In genomic region chr15:101295607-101296225, GRCh38 we compare ENCODE assay signal across 8 cellular contexts. TPM values are rescaled to one million over a fixed set of nuclear protein-coding genes. Genes with fewer than 3 reads are reported as not detected.
A peak's percentile ranks its signal among the peaks of the same experiment; 100 is the strongest.
DNase-seq lines count a peak whose midpoint lies in the region; ATAC-seq and TF ChIP-seq lines count a peak whose summit lies in the region.

No MANE protein-coding gene starts in this region.

- POLR2A ChIA-PET in activated CD4-positive, alpha-beta T cell treated with anti-CD3 and anti-CD28 coated beads, Interleukin-2, amount 10 ng/mL, durations not matched to agents 7 days and 5 days (lab: Charles Lee): interaction anchor here (0.6 to 0.9 kb wide), 2 partner anchors 25 to 47 kb away, joined by 4 to 5 read pairs; no protein-coding TSS in a partner anchor
- POLR2A ChIA-PET in activated CD4-positive, alpha-beta memory T cell treated with anti-CD3 and anti-CD28 coated beads for 36 hours (lab: Charles Lee): interaction anchor here (0.8 to 2.8 kb wide), 9 partner anchors 10 to 428 kb away, joined by 4 to 12 read pairs (median 5); partner anchors contain the start of genes CHSY1, TARS3 and TM2D3

- H3K27ac Mint-ChIP-seq in activated CD4-positive, alpha-beta T cell treated with anti-CD3 and anti-CD28 coated beads, Interleukin-2, amount 10 ng/mL, durations not matched to agents 7 days and 5 days: peak overlapping the region; percentile 95
- H3K27ac Mint-ChIP-seq in activated CD4-positive, alpha-beta memory T cell treated with anti-CD3 and anti-CD28 coated beads for 36 hours: peak overlapping the region; percentile 98

- H3K36me3 ChIP-seq in right atrium auricular region: no peaks in the 10 kb centered on the region

- TF ChIP-seq CTCF in right atrium auricular region (IDR thresholded peaks at IDR 0.05): no peak

- DNase-seq in activated CD4-positive, alpha-beta T cell treated with anti-CD3 and anti-CD28 coated beads, Interleukin-2, amount 10 ng/mL, durations not matched to agents 7 days and 5 days: no peak
- DNase-seq in activated CD4-positive, alpha-beta T cell treated with anti-CD3 and anti-CD28 coated beads for 1 hour: no peak
- no peak for DNase-seq in activated CD4-positive, alpha-beta memory T cell treated with anti-CD3 and anti-CD28 coated beads for 36 hours
- no peak for DNase-seq in right atrium auricular region (ENCODE audit: low spot score)
- DNase-seq in sciatic nerve (ENCODE audit: low spot score): peak; percentile 43

- CTCF ChIA-PET in activated CD4-positive, alpha-beta T cell treated with anti-CD3 and anti-CD28 coated beads, Interleukin-2, amount 10 ng/mL, durations not matched to agents 7 days and 5 days (lab: Charles Lee): interaction anchor here (1.0 to 4.9 kb wide), 8 partner anchors 9 to 345 kb away, joined by 3 to 23 read pairs (median 3); no protein-coding TSS in a partner anchor
- CTCF ChIA-PET in activated CD4-positive, alpha-beta memory T cell treated with anti-CD3 and anti-CD28 coated beads for 36 hours (lab: Charles Lee): interaction anchor here (0.6 to 6.2 kb wide), 4 partner anchors 19 to 857 kb away, joined by 3 to 49 read pairs (median 3); no protein-coding TSS in a partner anchor

- H3K27me3 ChIP-seq in right atrium auricular region: no peaks in the 10 kb centered on the region

- H3K4me3 ChIP-seq in right atrium auricular region: peak overlapping the region; percentile 76 to 98

- H3K27me3 Mint-ChIP-seq in activated CD4-positive, alpha-beta T cell treated with anti-CD3 and anti-CD28 coated beads, Interleukin-2, amount 10 ng/mL, durations not matched to agents 7 days and 5 days: no peaks in the 10 kb centered on the region
- no peaks in the 10 kb centered on the region for H3K27me3 Mint-ChIP-seq in activated CD4-positive, alpha-beta memory T cell treated with anti-CD3 and anti-CD28 coated beads for 36 hours

- H3K9me3 Mint-ChIP-seq in activated CD4-positive, alpha-beta T cell treated with anti-CD3 and anti-CD28 coated beads, Interleukin-2, amount 10 ng/mL, durations not matched to agents 7 days and 5 days: no peaks in the 10 kb centered on the region
- H3K9me3 Mint-ChIP-seq in activated CD4-positive, alpha-beta memory T cell treated with anti-CD3 and anti-CD28 coated beads for 36 hours: no peaks in the 10 kb centered on the region

- H3K4me3 Mint-ChIP-seq in activated CD4-positive, alpha-beta T cell treated with anti-CD3 and anti-CD28 coated beads, Interleukin-2, amount 10 ng/mL, durations not matched to agents 7 days and 5 days: peak overlapping the region; percentile 99
- H3K4me3 Mint-ChIP-seq in activated CD4-positive, alpha-beta memory T cell treated with anti-CD3 and anti-CD28 coated beads for 36 hours: peak overlapping the region; percentile 95

- H3K9me3 ChIP-seq in right atrium auricular region: no peaks in the 10 kb centered on the region

- H3K4me1 ChIP-seq in right atrium auricular region: peaks cover 0 to 33% of the 10 kb centered on the region in 2 donors

- H3K27ac ChIP-seq in right atrium auricular region: peak overlapping the region; percentile 90 to 98

- intact Hi-C loops in activated CD4-positive, alpha-beta memory T cell treated with anti-CD3 and anti-CD28 coated beads for 36 hours (cut with micrococcal nuclease): loop anchor here (1.0 kb wide), 2 partner anchors 357 to 693 kb away; partner anchors contain the start of genes ASB7, LINS1 and TM2D3
- intact Hi-C loops in sciatic nerve (cut with DNase I): loop anchor here (5.0 kb wide), 1 partner anchor 347 kb away; no protein-coding TSS in a partner anchor

- ATAC-seq in sciatic nerve (peak; percentile 51), GM19467 (IDR thresholded peaks at IDR 0.05; ENCODE audit: unreplicated experiment) (no peak), HG02588 (IDR thresholded peaks at IDR 0.05; ENCODE audit: unreplicated experiment) (no peak), HG02938 (IDR thresholded peaks at IDR 0.05; ENCODE audit: unreplicated experiment) (no peak)

- H3K36me3 Mint-ChIP-seq in activated CD4-positive, alpha-beta T cell treated with anti-CD3 and anti-CD28 coated beads, Interleukin-2, amount 10 ng/mL, durations not matched to agents 7 days and 5 days (ENCODE audit: low read depth): peaks cover 27% of the 10 kb centered on the region
- H3K36me3 Mint-ChIP-seq in activated CD4-positive, alpha-beta memory T cell treated with anti-CD3 and anti-CD28 coated beads for 36 hours: peaks cover 27% of the 10 kb centered on the region

- peaks cover 37% of the 10 kb centered on the region for H3K4me1 Mint-ChIP-seq in activated CD4-positive, alpha-beta T cell treated with anti-CD3 and anti-CD28 coated beads, Interleukin-2, amount 10 ng/mL, durations not matched to agents 7 days and 5 days
- H3K4me1 Mint-ChIP-seq in activated CD4-positive, alpha-beta memory T cell treated with anti-CD3 and anti-CD28 coated beads for 36 hours (ENCODE audit: low read depth): peaks cover 32% of the 10 kb centered on the region

RNA-seq across cellular contexts. Expression of gene SNRPA1, which starts 0.7 kb away (rescaled TPM):
- 100 to 1,000 TPM in 1 of 2 experiments, 10 to 100 TPM in 1; 92.8 to 109 TPM for total RNA-seq in activated CD4-positive, alpha-beta T cell treated with anti-CD3 and anti-CD28 coated beads, Interleukin-2, amount 10 ng/mL, durations not matched to agents 7 days and 5 days
- total RNA-seq in activated CD4-positive, alpha-beta memory T cell treated with anti-CD3 and anti-CD28 coated beads for 36 hours: 100 to 1,000 TPM; 167 to 173 TPM
- total RNA-seq in right atrium auricular region (10 to 100 TPM; 21.4 to 24.9 TPM), sciatic nerve (43.8 TPM)

RNA-seq across cellular contexts. Expression of gene SELENOS, which starts 18.4 kb away (rescaled TPM):
- 10 to 100 TPM; 29.1 to 29.7 TPM for total RNA-seq in activated CD4-positive, alpha-beta T cell treated with anti-CD3 and anti-CD28 coated beads, Interleukin-2, amount 10 ng/mL, durations not matched to agents 7 days and 5 days
- total RNA-seq in activated CD4-positive, alpha-beta memory T cell treated with anti-CD3 and anti-CD28 coated beads for 36 hours: 10 to 100 TPM; 30.9 to 31.7 TPM
- 10 to 100 TPM; 52.4 to 60.6 TPM for total RNA-seq in right atrium auricular region
- 74.4 TPM for total RNA-seq in sciatic nerve

RNA-seq across cellular contexts. Expression of gene CHSY1, which starts 43.9 kb away (rescaled TPM):
- total RNA-seq in activated CD4-positive, alpha-beta T cell treated with anti-CD3 and anti-CD28 coated beads, Interleukin-2, amount 10 ng/mL, durations not matched to agents 7 days and 5 days: 10 to 100 TPM; 32.5 to 39.6 TPM
- total RNA-seq in activated CD4-positive, alpha-beta memory T cell treated with anti-CD3 and anti-CD28 coated beads for 36 hours: 10 to 100 TPM; 34.8 to 36.3 TPM
- total RNA-seq in right atrium auricular region (10 to 100 TPM; 23.1 to 26.1 TPM), sciatic nerve (53.2 TPM)
